8 cellular contexts compared by ENCODE assay signal in genomic region chr1:120415492-120415931, GRCh38. TPM values are rescaled to one million over a fixed set of nuclear protein-coding genes. Genes with fewer than 3 reads are reported as not detected.
DNase-seq lines count a peak whose midpoint lies in the region; ATAC-seq and TF ChIP-seq lines count a peak whose summit lies in the region.
"Not testable (repeated sequence)": the region's sequence is repeated elsewhere in the genome, so short reads cannot be mapped to it uniquely, and the experiment has no call there.

No MANE protein-coding gene starts in this region.

- peak; percentile 37 for ATAC-seq in GM21737 (IDR thresholded peaks at IDR 0.05; ENCODE audit: unreplicated experiment)
- ATAC-seq in SK-N-SH treated with all-trans-retinoic acid at 6 μM for 48 hours, result peak; percentile 92

- not testable (repeated sequence) for H3K9me3 ChIP-seq in KOPT-K1 (ENCODE audit: insufficient read depth, low read length, poor library complexity, severe bottlenecking)

- not testable (repeated sequence) for H3K4me1 Mint-ChIP-seq in CD14-positive monocyte; activated naive CD4-positive, alpha-beta T cell treated with anti-CD3 and anti-CD28 coated beads for 36 hours (ENCODE audit: low read depth)

- peak; percentile 43 for DNase-seq in CD14-positive monocyte (ENCODE audit: low spot score)
- peak; percentile 40 for DNase-seq in activated naive CD4-positive, alpha-beta T cell treated with anti-CD3 and anti-CD28 coated beads for 36 hours
- peak; percentile 44 for DNase-seq in fibroblast of gingiva (ENCODE audit: low read depth)
- peak; percentile 0 for DNase-seq in midbrain (lab: John Stamatoyannopoulos, UW)
- peak; percentile 18 to 46 for DNase-seq in stimulated activated CD4-positive, alpha-beta T cell treated with anti-CD3 and anti-CD28 coated beads, Interleukin-4, amount 100 ng/mL, for 4 hours

- not testable (repeated sequence) for H3K36me3 ChIP-seq in KOPT-K1 (ENCODE audit: insufficient read depth, low read length)

- CTCF ChIA-PET in activated naive CD4-positive, alpha-beta T cell treated with anti-CD3 and anti-CD28 coated beads for 36 hours (lab: Charles Lee), result not testable (repeated sequence)

- intact Hi-C loops in CD14-positive monocyte (cut with micrococcal nuclease); activated naive CD4-positive, alpha-beta T cell treated with anti-CD3 and anti-CD28 coated beads for 36 hours (cut with micrococcal nuclease): not testable (repeated sequence)

- H3K4me3 Mint-ChIP-seq in CD14-positive monocyte, result peak overlapping the region; percentile 90 to 94
- H3K4me3 Mint-ChIP-seq in activated naive CD4-positive, alpha-beta T cell treated with anti-CD3 and anti-CD28 coated beads for 36 hours, result peak overlapping the region; percentile 87

- not testable (repeated sequence) for H3K36me3 Mint-ChIP-seq in CD14-positive monocyte; activated naive CD4-positive, alpha-beta T cell treated with anti-CD3 and anti-CD28 coated beads for 36 hours (ENCODE audit: low read depth)

- H3K27ac Mint-ChIP-seq in CD14-positive monocyte, result peak overlapping the region in 5 of 7 donors; percentile 25 to 75 (median 50)
- peak overlapping the region; percentile 81 for H3K27ac Mint-ChIP-seq in activated naive CD4-positive, alpha-beta T cell treated with anti-CD3 and anti-CD28 coated beads for 36 hours

- TF ChIP-seq CTCF in CD14-positive monocyte (IDR thresholded peaks at IDR 0.05), result not testable (repeated sequence)

- H3K27ac ChIP-seq in KOPT-K1 (ENCODE audit: low read depth, low read length, poor library complexity, severe bottlenecking), result peak overlapping the region; percentile 43

- not testable (repeated sequence) for H3K9me3 Mint-ChIP-seq in CD14-positive monocyte; activated naive CD4-positive, alpha-beta T cell treated with anti-CD3 and anti-CD28 coated beads for 36 hours

- H3K27me3 Mint-ChIP-seq in CD14-positive monocyte (ENCODE audit: low read depth in 3 of 3); activated naive CD4-positive, alpha-beta T cell treated with anti-CD3 and anti-CD28 coated beads for 36 hours (ENCODE audit: low read depth): not testable (repeated sequence)

RNA-seq across cellular contexts. Expression of gene NBPF8, which starts 0.7 kb away (rescaled TPM):
- polyA plus RNA-seq in CD14-positive monocyte, result under 1 TPM; 0.32 to 0.44 TPM
- total RNA-seq in activated naive CD4-positive, alpha-beta T cell treated with anti-CD3 and anti-CD28 coated beads for 36 hours, result 10 to 100 TPM; 28.0 to 28.8 TPM

Comparison
In these comparisons a context has a peak if more than half of its experiments do, and no peak if none do; other contexts are left out.
1. Peak in every context shown above with its lines: DNase-seq, ATAC-seq and H3K27ac ChIP-seq.